Comparison of ENCODE assay signal across 7 cellular contexts in genomic region chr19:5977785-5978605, GRCh38.
A peak's percentile ranks its signal among the peaks of the same experiment; 100 is the strongest.
DNase-seq lines count a peak whose midpoint lies in the region; ATAC-seq and TF ChIP-seq lines count a peak whose summit lies in the region.

Gene RANBP3 (minus strand): TSS chr19:5978140. CDS start chr19:5978082, 58 bp downstream.

- DNase-seq in NCI-H2081 (lab: John Stamatoyannopoulos, UW) (peak; percentile 98 to 99), T1000 (lab: John Stamatoyannopoulos, UW) (peak; percentile 99), astrocyte of the spinal cord (ENCODE audit: low read depth, low spot score) (peak; percentile 99), hippocampal formation (lab: John Stamatoyannopoulos, UW) (peak; percentile 95 to 97), retinal pigment epithelial cell (ENCODE audit: low read depth) (peak; percentile 96)

- H3K4me3 ChIP-seq in astrocyte of the spinal cord (ENCODE audit: low read depth, low read length), result peak within 1 kb of the TSS; percentile 91
- H3K4me3 ChIP-seq in retinal pigment epithelial cell (ENCODE audit: low read length), result peak within 1 kb of the TSS; percentile 83

- TF ChIP-seq CTCF in astrocyte of the spinal cord (IDR thresholded peaks at IDR 0.05; ENCODE audit: low read depth, low read length) (no peak), retinal pigment epithelial cell (conservative IDR thresholded peaks at IDR 0.05; ENCODE audit: low read depth, low read length) (no peak)

- ATAC-seq in GM18508 (IDR thresholded peaks at IDR 0.05; ENCODE audit: insufficient read depth, unreplicated experiment) (peak; percentile 74), HG03025 (IDR thresholded peaks at IDR 0.05; ENCODE audit: low FRiP score, unreplicated experiment) (peak; percentile 74)

- in situ Hi-C loops in astrocyte of the spinal cord (cut with HindIII; ENCODE audit: low sequenced_read_pairs), result no loop called here

Comparison
In these comparisons a context has a peak if more than half of its experiments do, and no peak if none do; other contexts are left out.
1. Peak in every context shown above with its lines: DNase-seq, ATAC-seq and H3K4me3 ChIP-seq.